Comparison of ENCODE assay signal across 1 cellular context in genomic region chr9:33175633-33176325, GRCh38.
TF ChIP-seq lines count a peak whose summit lies in the region.

No MANE protein-coding gene starts in this region.

TF ChIP-seq in GM12878, 131 proteins besides CTCF, POLR2A, EP300 and RAD21:
- 0 out of 2 replicates have a peak, but pooled peaks have one; percentile 4 for TF ChIP-seq RUNX3 (IDR thresholded peaks at IDR 0.05; ENCODE audit: low read length)
- no peak for TF ChIP-seq POU2F2 (IDR thresholded peaks at IDR 0.05; ENCODE audit: borderline replicate concordance, low read depth, low read length)
TF ChIP-seq in GM12878: peak in this region for 1.
